8 cellular contexts compared by ENCODE assay signal in genomic region chr12:31958601-31959000, GRCh38. TPM values are rescaled to one million over a fixed set of nuclear protein-coding genes. Genes with fewer than 3 reads are reported as not detected.
DNase-seq lines count a peak whose midpoint lies in the region; ATAC-seq and FAIRE-seq lines count a peak whose summit lies in the region.

No MANE protein-coding gene starts in this region.

- peak overlapping the region; percentile 80 to 98 (median 86) for H3K4me3 ChIP-seq in subcutaneous abdominal adipose tissue (ENCODE audit: low read depth in 1 of 5, low read length in 5 of 5)

- H3K9me3 ChIP-seq in subcutaneous abdominal adipose tissue (ENCODE audit: control insufficient read depth in 5 of 5, low read length in 5 of 5), result peaks cover 0 to 4% (median 0%) of the 10 kb centered on the region in 5 donors

- H3K36me3 Mint-ChIP-seq in T-helper 2 cell treated with Interferon-gamma antibody and Interleukin-4, amounts not matched to agents 5 μg/mL and 100 μg/mL, for 36 hours (ENCODE audit: low read depth), result peaks cover 58% of the 10 kb centered on the region
- H3K36me3 Mint-ChIP-seq in activated T-helper 1 cell treated with anti-CD3 and anti-CD28 coated beads, Interleukin-12 subunit alpha, Interleukin-12 subunit beta, Interleukin-2, Interleukin-4 antibody, amounts not matched to agents 30 ng/mL and 10 ng/mL and 1 ng/mL, durations not matched to agents 14 hours and 24 hours and 36 hours (ENCODE audit: low read depth), result peaks cover 33% of the 10 kb centered on the region

- peak overlapping the region; percentile 89 for H3K4me3 Mint-ChIP-seq in T-helper 2 cell treated with Interferon-gamma antibody and Interleukin-4, amounts not matched to agents 5 μg/mL and 100 μg/mL, for 36 hours
- peak overlapping the region; percentile 92 for H3K4me3 Mint-ChIP-seq in activated T-helper 1 cell treated with anti-CD3 and anti-CD28 coated beads, Interleukin-12 subunit alpha, Interleukin-12 subunit beta, Interleukin-2, Interleukin-4 antibody, amounts not matched to agents 30 ng/mL and 10 ng/mL and 1 ng/mL, durations not matched to agents 14 hours and 24 hours and 36 hours

- intact Hi-C loops in activated T-helper 1 cell treated with anti-CD3 and anti-CD28 coated beads, Interleukin-12 subunit alpha, Interleukin-12 subunit beta, Interleukin-2, Interleukin-4 antibody, amounts not matched to agents 30 ng/mL and 10 ng/mL and 1 ng/mL, durations not matched to agents 14 hours and 24 hours and 36 hours (cut with micrococcal nuclease), result loop anchor here (2.0 kb wide), 3 partner anchors 68 to 212 kb away; partner anchors contain the start of gene BICD1

- H3K36me3 ChIP-seq in subcutaneous abdominal adipose tissue (ENCODE audit: control insufficient read depth in 5 of 5, insufficient read depth in 5 of 5, low read length in 5 of 5), result peaks cover 0 to 10% (median 3%) of the 10 kb centered on the region in 5 donors

- ATAC-seq in GM19328 (IDR thresholded peaks at IDR 0.05; ENCODE audit: unreplicated experiment) (no peak), GM18909 (IDR thresholded peaks at IDR 0.05; ENCODE audit: poor library complexity, unreplicated experiment) (no peak)

- peaks cover 7 to 43% (median 29%) of the 10 kb centered on the region in 5 donors for H3K4me1 ChIP-seq in subcutaneous abdominal adipose tissue (ENCODE audit: control insufficient read depth in 5 of 5, insufficient read depth in 5 of 5, low read length in 5 of 5)

- H3K9ac ChIP-seq in subcutaneous abdominal adipose tissue (ENCODE audit: low read length in 5 of 5), result peak overlapping the region; percentile 59 to 83 (median 80)

- H3K27ac Mint-ChIP-seq in T-helper 2 cell treated with Interferon-gamma antibody and Interleukin-4, amounts not matched to agents 5 μg/mL and 100 μg/mL, for 36 hours, result peak overlapping the region; percentile 91
- peak overlapping the region; percentile 94 for H3K27ac Mint-ChIP-seq in activated T-helper 1 cell treated with anti-CD3 and anti-CD28 coated beads, Interleukin-12 subunit alpha, Interleukin-12 subunit beta, Interleukin-2, Interleukin-4 antibody, amounts not matched to agents 30 ng/mL and 10 ng/mL and 1 ng/mL, durations not matched to agents 14 hours and 24 hours and 36 hours

- no peak for FAIRE-seq in frontal cortex (lab: Jason Lieb, UNC)

- no peaks in the 10 kb centered on the region for H3K27me3 ChIP-seq in subcutaneous abdominal adipose tissue (ENCODE audit: control insufficient read depth in 5 of 5, insufficient read depth in 4 of 5, low read length in 5 of 5)

- H3K27ac ChIP-seq in subcutaneous abdominal adipose tissue (ENCODE audit: low read depth, low read length), result peak overlapping the region; percentile 67

- H3K4me1 Mint-ChIP-seq in T-helper 2 cell treated with Interferon-gamma antibody and Interleukin-4, amounts not matched to agents 5 μg/mL and 100 μg/mL, for 36 hours (ENCODE audit: low read depth), result peaks cover 53% of the 10 kb centered on the region
- H3K4me1 Mint-ChIP-seq in activated T-helper 1 cell treated with anti-CD3 and anti-CD28 coated beads, Interleukin-12 subunit alpha, Interleukin-12 subunit beta, Interleukin-2, Interleukin-4 antibody, amounts not matched to agents 30 ng/mL and 10 ng/mL and 1 ng/mL, durations not matched to agents 14 hours and 24 hours and 36 hours (ENCODE audit: low read depth), result peaks cover 69% of the 10 kb centered on the region

- H3K27me3 Mint-ChIP-seq in T-helper 2 cell treated with Interferon-gamma antibody and Interleukin-4, amounts not matched to agents 5 μg/mL and 100 μg/mL, for 36 hours (ENCODE audit: low read depth), result no peaks in the 10 kb centered on the region
- no peaks in the 10 kb centered on the region for H3K27me3 Mint-ChIP-seq in activated T-helper 1 cell treated with anti-CD3 and anti-CD28 coated beads, Interleukin-12 subunit alpha, Interleukin-12 subunit beta, Interleukin-2, Interleukin-4 antibody, amounts not matched to agents 30 ng/mL and 10 ng/mL and 1 ng/mL, durations not matched to agents 14 hours and 24 hours and 36 hours (ENCODE audit: insufficient read depth)

- DNase-seq in T-helper 2 cell treated with Interferon-gamma antibody and Interleukin-4, amounts not matched to agents 5 μg/mL and 100 μg/mL, for 36 hours (ENCODE audit: low spot score), result no peak
- DNase-seq in T-helper 2 cell (no peak), inferior parietal cortex (ENCODE audit: extremely low spot score) (peak; percentile 23), frontal cortex (ENCODE audit: low spot score in 2 of 2) (no peak)
- no peak for DNase-seq in activated T-helper 1 cell treated with anti-CD3 and anti-CD28 coated beads, Interleukin-12 subunit alpha, Interleukin-12 subunit beta, Interleukin-2, Interleukin-4 antibody, amounts not matched to agents 30 ng/mL and 10 ng/mL and 1 ng/mL, durations not matched to agents 14 hours and 24 hours and 36 hours (ENCODE audit: low spot score)

- H3K9me3 Mint-ChIP-seq in T-helper 2 cell treated with Interferon-gamma antibody and Interleukin-4, amounts not matched to agents 5 μg/mL and 100 μg/mL, for 36 hours, result peaks cover 20% of the 10 kb centered on the region
- H3K9me3 Mint-ChIP-seq in activated T-helper 1 cell treated with anti-CD3 and anti-CD28 coated beads, Interleukin-12 subunit alpha, Interleukin-12 subunit beta, Interleukin-2, Interleukin-4 antibody, amounts not matched to agents 30 ng/mL and 10 ng/mL and 1 ng/mL, durations not matched to agents 14 hours and 24 hours and 36 hours, result peaks cover 20% of the 10 kb centered on the region

RNA-seq across cellular contexts. Expression of gene RESF1, which starts 0.6 kb away (rescaled TPM):
- total RNA-seq in activated T-helper 1 cell treated with anti-CD3 and anti-CD28 coated beads, Interleukin-12 subunit alpha, Interleukin-12 subunit beta, Interleukin-2, Interleukin-4 antibody, amounts not matched to agents 30 ng/mL and 10 ng/mL and 1 ng/mL, durations not matched to agents 14 hours and 24 hours and 36 hours, result 63.0 and 66.2 TPM in 2 replicates
- 59.1 TPM for total RNA-seq in frontal cortex
